In the genomic region with DNA sequence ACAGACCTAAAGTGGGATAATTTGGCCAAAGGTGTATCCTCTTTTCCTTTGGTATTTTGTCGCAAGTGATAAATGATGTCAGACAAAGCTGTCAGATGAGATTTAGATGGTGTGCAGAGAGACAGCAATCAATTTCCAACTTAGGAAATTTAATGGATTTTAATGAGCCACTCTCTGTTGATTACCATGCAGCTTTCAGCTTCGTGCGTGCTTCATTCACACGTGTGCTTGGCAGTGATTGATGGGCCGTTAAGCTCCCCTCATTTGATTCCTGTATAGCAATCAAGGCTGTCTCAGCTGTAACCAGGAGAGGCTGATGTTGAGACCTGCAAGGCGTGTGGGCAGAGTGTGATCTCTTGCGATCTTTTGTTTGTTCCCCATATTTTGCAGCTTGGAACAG, we compare ENCODE assay signal across 23 cellular contexts.
"Had no signal": no experiment of that assay in that cellular context is flagged by ENCODE, and none has a peak within 500 bp of the region (broad histone marks: within the 10 kb centered on the region; RNA-seq: fewer than 3 reads in every experiment).

No MANE protein-coding gene starts in this region.

- DNase-seq: activated B cell treated with CpG ODN at 0.5 μM for 24 hours; activated CD4-positive, alpha-beta T cell treated with anti-CD3 and anti-CD28 coated beads, Interleukin-2, amount 50 U/mL, for 1 hour; activated CD8-positive, alpha-beta T cell treated with anti-CD3 and anti-CD28 coated beads for 36 hours; activated naive CD4-positive, alpha-beta T cell treated with Interleukin-2 at 50 U/mL for 16 hours; activated naive CD8-positive, alpha-beta T cell treated with anti-CD3 and anti-CD28 coated beads for 36 hours; activated T-cell treated with anti-CD3 and anti-CD28 coated beads, Interleukin-2, amount 50 U/mL, for 72 hours; adrenal gland; aorta; body of pancreas; dermis blood vessel endothelial cell; effector CD8-positive, alpha-beta T cell; esophagus squamous epithelium; foreskin melanocyte; left ventricle myocardium inferior; mesendoderm; right lobe of liver; stimulated activated CD4-positive, alpha-beta T cell treated with anti-CD3 and anti-CD28 coated beads, Interleukin-2, amount 100 ng/mL, for 48 hours; stimulated activated naive CD4-positive, alpha-beta T cell treated with Interleukin-2 at 50 U/mL for 16 hours had no signal

- H3K27ac ChIP-seq: adrenal gland, body of pancreas, epithelial cell of prostate, esophagus squamous epithelium, left ventricle myocardium inferior, neutrophil, right lobe of liver, tibial nerve had no signal

- H3K4me1 ChIP-seq: adrenal gland, body of pancreas, esophagus squamous epithelium, left ventricle myocardium inferior, right lobe of liver, tibial nerve had no signal

- H3K27ac Mint-ChIP-seq: activated B cell treated with CpG ODN at 0.5 μM for 24 hours; activated CD8-positive, alpha-beta T cell treated with anti-CD3 and anti-CD28 coated beads for 36 hours; activated naive CD8-positive, alpha-beta T cell treated with anti-CD3 and anti-CD28 coated beads for 36 hours; activated T-cell treated with anti-CD3 and anti-CD28 coated beads, Interleukin-2, amount 50 U/mL, for 72 hours; natural killer cell treated with Interleukin-12 subunit alpha and Interleukin-12 subunit beta and Interleukin-15 and Interleukin-18, amount 100 ng/mL, for 72 hours had no signal

- H3K4me3 Mint-ChIP-seq: activated B cell treated with CpG ODN at 0.5 μM for 24 hours; activated CD8-positive, alpha-beta T cell treated with anti-CD3 and anti-CD28 coated beads for 36 hours; activated naive CD8-positive, alpha-beta T cell treated with anti-CD3 and anti-CD28 coated beads for 36 hours; activated T-cell treated with anti-CD3 and anti-CD28 coated beads, Interleukin-2, amount 50 U/mL, for 72 hours; natural killer cell treated with Interleukin-12 subunit alpha and Interleukin-12 subunit beta and Interleukin-15 and Interleukin-18, amount 100 ng/mL, for 72 hours had no signal

- H3K9me3 ChIP-seq: adrenal gland, body of pancreas, esophagus squamous epithelium, left ventricle myocardium inferior, neutrophil, right lobe of liver, tibial nerve had no signal

- H3K4me3 ChIP-seq: adrenal gland, body of pancreas, esophagus squamous epithelium, left ventricle myocardium inferior, lung, right lobe of liver, tibial nerve had no signal

- H3K27me3 ChIP-seq: adrenal gland, body of pancreas, esophagus squamous epithelium, neutrophil, right lobe of liver, tibial nerve had no signal

- H3K27me3 Mint-ChIP-seq: activated B cell treated with CpG ODN at 0.5 μM for 24 hours; activated CD8-positive, alpha-beta T cell treated with anti-CD3 and anti-CD28 coated beads for 36 hours; activated naive CD8-positive, alpha-beta T cell treated with anti-CD3 and anti-CD28 coated beads for 36 hours; natural killer cell treated with Interleukin-12 subunit alpha and Interleukin-12 subunit beta and Interleukin-15 and Interleukin-18, amount 100 ng/mL, for 72 hours had no signal

- H3K4me1 Mint-ChIP-seq: activated B cell treated with CpG ODN at 0.5 μM for 24 hours; activated naive CD8-positive, alpha-beta T cell treated with anti-CD3 and anti-CD28 coated beads for 36 hours had no signal

- H3K36me3 ChIP-seq: adrenal gland, esophagus squamous epithelium, left ventricle myocardium inferior, neutrophil, right lobe of liver, tibial nerve had no signal

- H3K9me3 Mint-ChIP-seq: activated B cell treated with CpG ODN at 0.5 μM for 24 hours; activated CD8-positive, alpha-beta T cell treated with anti-CD3 and anti-CD28 coated beads for 36 hours; activated naive CD8-positive, alpha-beta T cell treated with anti-CD3 and anti-CD28 coated beads for 36 hours; natural killer cell treated with Interleukin-12 subunit alpha and Interleukin-12 subunit beta and Interleukin-15 and Interleukin-18, amount 100 ng/mL, for 72 hours had no signal

- ATAC-seq: activated CD8-positive, alpha-beta T cell treated with anti-CD3 and anti-CD28 coated beads for 36 hours; activated T-cell treated with anti-CD3 and anti-CD28 coated beads, Interleukin-2, amount 50 U/mL, for 72 hours; body of pancreas; natural killer cell treated with Interleukin-12 subunit alpha and Interleukin-12 subunit beta and Interleukin-15 and Interleukin-18, amount 100 ng/mL, for 72 hours; right lobe of liver had no signal

- H3K36me3 Mint-ChIP-seq: activated naive CD8-positive, alpha-beta T cell treated with anti-CD3 and anti-CD28 coated beads for 36 hours; natural killer cell treated with Interleukin-12 subunit alpha and Interleukin-12 subunit beta and Interleukin-15 and Interleukin-18, amount 100 ng/mL, for 72 hours had no signal
